15 cellular contexts compared by ENCODE assay signal in the genomic region with DNA sequence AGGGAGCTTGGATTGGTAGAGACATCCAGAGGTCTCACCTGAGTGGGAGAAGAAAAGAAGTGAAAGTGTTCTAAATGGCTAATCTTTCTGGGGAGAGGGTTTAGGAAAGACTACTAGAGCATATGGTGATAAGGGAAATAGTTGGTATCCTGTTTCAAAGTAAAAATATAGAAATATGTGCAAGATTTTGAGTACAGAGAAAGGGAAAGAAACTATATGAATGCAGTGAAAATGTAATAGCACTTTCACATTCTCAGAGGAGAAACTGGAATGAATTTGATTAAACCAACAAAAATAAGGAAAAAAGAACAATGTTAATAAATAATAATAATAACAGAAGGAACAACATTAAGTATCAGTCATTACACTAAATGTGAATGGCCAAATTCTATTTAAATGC.
"Had no signal": no experiment of that assay in that cellular context is flagged by ENCODE, and none has a peak within 500 bp of the region (broad histone marks: within the 10 kb centered on the region; RNA-seq: fewer than 3 reads in every experiment).

No MANE protein-coding gene starts in this region.

- H3K4me2 ChIP-seq: SK-N-SH had no signal

- H3K9ac ChIP-seq: SK-N-SH had no signal

- DNase-seq: KBM-7, MV-4-11, NCI-H1048, NCI-H1436 treated with DMSO at 0.1 percent for 48 hours, NCI-H1694, NCI-H187 treated with DMSO at 0.1 percent for 48 hours, NCI-H2029 treated with DMSO at 0.1 percent for 48 hours, NCI-H226, NCI-H446, NCI-H510A, NCI-H524 treated with DMSO at 0.1 percent for 48 hours, NCI-H774, RPMI8226, SHP77, SK-N-SH had no signal
